8 cellular contexts compared by ENCODE assay signal in genomic region chrX:48474127-48474526, GRCh38. TPM values are rescaled to one million over a fixed set of nuclear protein-coding genes. Genes with fewer than 3 reads are reported as not detected.
DNase-seq lines count a peak whose midpoint lies in the region; ATAC-seq, FAIRE-seq and TF ChIP-seq lines count a peak whose summit lies in the region.
"Had no signal": no experiment of that assay in that cellular context is flagged by ENCODE, and none has a peak within 500 bp of the region (broad histone marks: within the 10 kb centered on the region; RNA-seq: fewer than 3 reads in every experiment).

No MANE protein-coding gene starts in this region.

- no peak for TF ChIP-seq POLR2A in H1 (IDR thresholded peaks at IDR 0.05; ENCODE audit: control extremely low read depth in 1 of 2, low read depth in 2 of 2, low read length in 2 of 2)

- peak overlapping the region in 6 of 11 experiments; percentile 35 to 87 (median 43); a peak in 7 of 22 replicates for H3K9ac ChIP-seq in BLaER1 treated with 17β-estradiol and CSF1 and Interleukin-3, amounts not matched to agents 10 nM and 100 nM
- H3K9ac ChIP-seq in H1 (replicated peaks in 1 of 4; ENCODE audit: extremely low read depth in 1 of 4, low read depth in 3 of 4, low read length in 3 of 4) = no peak overlapping the region

- peaks cover 0 to 24% of the 10 kb centered on the region in 2 experiments; a peak in 2 of 4 replicates for H3K79me2 ChIP-seq in H1 (ENCODE audit: control insufficient read depth in 1 of 2, insufficient read depth in 2 of 2, low read length in 2 of 2)

- H4K20me1 ChIP-seq in BLaER1 treated with 17β-estradiol and CSF1 and Interleukin-3, amounts not matched to agents 10 nM and 100 nM = peaks cover 0 to 22% (median 17%) of the 10 kb centered on the region in 11 experiments; a peak in 14 of 22 replicates
- peaks cover 0 to 7% of the 10 kb centered on the region in 2 experiments for H4K20me1 ChIP-seq in H1 (replicated peaks in 1 of 2; ENCODE audit: control insufficient read depth in 1 of 2, insufficient read depth in 2 of 2, low read length in 2 of 2)

- peak overlapping the region; percentile 53; the same call in 1 of the 2 replicates for H2AFZ ChIP-seq in H1 (ENCODE audit: low read length)

- H2BK20ac ChIP-seq in H1 (ENCODE audit: low read length) = no peak overlapping the region

- no peak overlapping the region for H3K4me3 Mint-ChIP-seq in natural killer cell treated with Interleukin-12 subunit alpha and Interleukin-12 subunit beta and Interleukin-15 and Interleukin-18, amount 100 ng/mL, for 72 hours
- no peak overlapping the region for H3K4me3 Mint-ChIP-seq in stimulated activated effector memory CD8-positive, alpha-beta T cell treated with anti-CD3 and anti-CD28 coated beads, Interleukin-12 subunit alpha, Interleukin-12 subunit beta, amount 100 ng/mL, for 72 hours

- WGBS in H1 (ENCODE audit: extremely low coverage in 1 of 2, insufficient coverage in 1 of 2, insufficient read length in 1 of 2, insufficient replicate concordance in 2 of 2, low coverage in 1 of 2, low lambda C conversion rate in 2 of 2, missing lambda C conversion rate in 1 of 2), 2 experiments = 64% methylated on average over 7 of the region's 10 CpGs; no CpG with 5 or more reads in 1 of the 2 experiments

- peak in 1 of 3 experiments; percentile 42; a peak in 2 of 4 replicates for TF ChIP-seq CTCF in H1 (IDR thresholded peaks at IDR 0.05; ENCODE audit: control extremely low read depth in 1 of 3, insufficient read depth in 1 of 3, low read depth in 1 of 3, low read length in 3 of 3)

- peaks cover 3% of the 10 kb centered on the region; the same call in 1 of the 2 replicates for H3K23me2 ChIP-seq in H1 (ENCODE audit: low read depth, low read length)

- H2BK120ac ChIP-seq in H1 (replicated peaks; ENCODE audit: low read depth, low read length) = no peak overlapping the region

- no peak overlapping the region for H2AK5ac ChIP-seq in H1 (ENCODE audit: low read depth, low read length)

- no peak overlapping the region for H4K91ac ChIP-seq in H1 (replicated peaks; ENCODE audit: insufficient read length, low read length)

- peaks cover 28 to 43% (median 36%) of the 10 kb centered on the region in 10 experiments for H3K4me1 ChIP-seq in BLaER1 treated with 17β-estradiol and CSF1 and Interleukin-3, amounts not matched to agents 10 nM and 100 nM
- H3K4me1 ChIP-seq in H1 (replicated peaks in 1 of 4; ENCODE audit: control insufficient read depth in 3 of 4, insufficient read depth in 4 of 4, low read length in 3 of 4) = peaks cover 5 to 15% (median 11%) of the 10 kb centered on the region in 4 experiments

- H3K4ac ChIP-seq in H1 (replicated peaks; ENCODE audit: insufficient read length, low read depth, low read length) = peak overlapping the region; percentile 3

- no peaks in the 10 kb centered on the region; a peak in 1 of 22 replicates for H3K9me3 ChIP-seq in BLaER1 treated with 17β-estradiol and CSF1 and Interleukin-3, amounts not matched to agents 10 nM and 100 nM (replicated peaks in 1 of 11)
- no peaks in the 10 kb centered on the region for H3K9me3 ChIP-seq in H1 (ENCODE audit: insufficient read depth in 2 of 2, low read depth in 1 of 2, low read length in 1 of 2)

- no peak for ATAC-seq in natural killer cell treated with Interleukin-12 subunit alpha and Interleukin-12 subunit beta and Interleukin-15 and Interleukin-18, amount 100 ng/mL, for 72 hours
- ATAC-seq in stimulated activated effector memory CD8-positive, alpha-beta T cell treated with anti-CD3 and anti-CD28 coated beads, Interleukin-12 subunit alpha, Interleukin-12 subunit beta, amount 100 ng/mL, for 72 hours = no peak
- ATAC-seq: stimulated activated memory B cell treated with anti-CD40 and anti-IgM and Interleukin-4, amounts not matched to agents 10 μg/mL and 1 μg/mL and 100 μg/mL, for 72 hours had no signal

- H3K27me3 ChIP-seq in BLaER1 treated with 17β-estradiol and CSF1 and Interleukin-3, amounts not matched to agents 10 nM and 100 nM = peaks cover 8 to 69% (median 40%) of the 10 kb centered on the region in 11 experiments; a peak in 19 of 22 replicates
- H3K27me3 ChIP-seq in H1 (replicated peaks in 1 of 4; ENCODE audit: control insufficient read depth in 3 of 4, extremely low read depth in 1 of 4, insufficient read depth in 3 of 4, low read length in 3 of 4) = no peaks in the 10 kb centered on the region

- TF ChIP-seq EP300 in H1 (IDR thresholded peaks at IDR 0.05; ENCODE audit: borderline replicate concordance in 1 of 2, low read depth in 2 of 2, low read length in 2 of 2) = no peak

- H3K27me3 Mint-ChIP-seq in natural killer cell treated with Interleukin-12 subunit alpha and Interleukin-12 subunit beta and Interleukin-15 and Interleukin-18, amount 100 ng/mL, for 72 hours = peaks cover 0 to 6% of the 10 kb centered on the region in 2 donors
- H3K27me3 Mint-ChIP-seq: naive B cell; stimulated activated memory B cell treated with anti-CD40 and anti-IgM and Interleukin-4, amounts not matched to agents 10 μg/mL and 1 μg/mL and 100 μg/mL, for 72 hours had no signal

- no peak overlapping the region for H4K8ac ChIP-seq in H1 (ENCODE audit: extremely low read depth, insufficient read depth, low read length)

- no peak overlapping the region for H3K23ac ChIP-seq in H1 (ENCODE audit: insufficient read length)

- H3K27ac Mint-ChIP-seq in natural killer cell treated with Interleukin-12 subunit alpha and Interleukin-12 subunit beta and Interleukin-15 and Interleukin-18, amount 100 ng/mL, for 72 hours = no peak overlapping the region
- no peak overlapping the region for H3K27ac Mint-ChIP-seq in stimulated activated effector memory CD8-positive, alpha-beta T cell treated with anti-CD3 and anti-CD28 coated beads, Interleukin-12 subunit alpha, Interleukin-12 subunit beta, amount 100 ng/mL, for 72 hours

- H2BK12ac ChIP-seq in H1 (ENCODE audit: low read depth, low read length) = peak overlapping the region; percentile 63; the same call in 1 of the 2 replicates

- peak overlapping the region; percentile 6 to 77 (median 61); a peak in 17 of 22 replicates for H3K4me2 ChIP-seq in BLaER1 treated with 17β-estradiol and CSF1 and Interleukin-3, amounts not matched to agents 10 nM and 100 nM
- peak overlapping the region; percentile 6 to 54; a peak in 3 of 4 replicates for H3K4me2 ChIP-seq in H1 (ENCODE audit: insufficient read depth in 1 of 2, low read depth in 2 of 2, low read length in 2 of 2)

- no peak overlapping the region for H3K18ac ChIP-seq in H1 (ENCODE audit: extremely low read depth, low read length)

- H4K5ac ChIP-seq in H1 (ENCODE audit: insufficient read length, low read depth, low read length) = no peak overlapping the region

- H3K9me3 Mint-ChIP-seq in natural killer cell treated with Interleukin-12 subunit alpha and Interleukin-12 subunit beta and Interleukin-15 and Interleukin-18, amount 100 ng/mL, for 72 hours = no peaks in the 10 kb centered on the region
- H3K9me3 Mint-ChIP-seq in stimulated activated effector memory CD8-positive, alpha-beta T cell treated with anti-CD3 and anti-CD28 coated beads, Interleukin-12 subunit alpha, Interleukin-12 subunit beta, amount 100 ng/mL, for 72 hours = no peaks in the 10 kb centered on the region
- H3K9me3 Mint-ChIP-seq: stimulated activated memory B cell treated with anti-CD40 and anti-IgM and Interleukin-4, amounts not matched to agents 10 μg/mL and 1 μg/mL and 100 μg/mL, for 72 hours had no signal

- CTCF ChIA-PET in H1 (lab: Charles Lee; ENCODE audit: partially characterized antibody) = interaction anchor here (1.1 to 2.0 kb wide), 2 partner anchors 20 to 389 kb away, joined by 4 to 9 read pairs; no protein-coding TSS in a partner anchor

- H3K4me3 ChIP-seq in BLaER1 treated with 17β-estradiol and CSF1 and Interleukin-3, amounts not matched to agents 10 nM and 100 nM = no peak overlapping the region
- H3K4me3 ChIP-seq in H1 (ENCODE audit: extremely low read depth in 1 of 4, insufficient read depth in 2 of 4, low read depth in 3 of 4, low read length in 4 of 4) = peak overlapping the region in 1 of 4 experiments; percentile 37; a peak in 1 of 8 replicates

- peaks cover 10% of the 10 kb centered on the region for H3K36me3 Mint-ChIP-seq in natural killer cell treated with Interleukin-12 subunit alpha and Interleukin-12 subunit beta and Interleukin-15 and Interleukin-18, amount 100 ng/mL, for 72 hours
- H3K36me3 Mint-ChIP-seq in stimulated activated effector memory CD8-positive, alpha-beta T cell treated with anti-CD3 and anti-CD28 coated beads, Interleukin-12 subunit alpha, Interleukin-12 subunit beta, amount 100 ng/mL, for 72 hours = peaks cover 35% of the 10 kb centered on the region
- H3K36me3 Mint-ChIP-seq: naive B cell had no signal

- peak; percentile 73 for DNase-seq in HuH-7 (ENCODE audit: low spot score)
- DNase-seq in H1 (ENCODE audit: low read depth in 1 of 2, low spot score in 2 of 2) = no peak
- no peak for DNase-seq in natural killer cell treated with Interleukin-12 subunit alpha and Interleukin-12 subunit beta and Interleukin-15 and Interleukin-18, amount 100 ng/mL, for 72 hours (ENCODE audit: low spot score)
- no peak for DNase-seq in substantia nigra (lab: John Stamatoyannopoulos, UW)
- no peak for DNase-seq in stimulated activated effector memory CD8-positive, alpha-beta T cell treated with anti-CD3 and anti-CD28 coated beads, Interleukin-12 subunit alpha, Interleukin-12 subunit beta, amount 100 ng/mL, for 72 hours (ENCODE audit: low spot score in 2 of 2)
- DNase-seq: naive B cell had no signal

- H2BK5ac ChIP-seq in H1 (ENCODE audit: low read depth, low read length) = peak overlapping the region; percentile 44; the same call in 1 of the 2 replicates

- no peak overlapping the region for H3K56ac ChIP-seq in H1 (replicated peaks; ENCODE audit: insufficient read length, low read depth, low read length)

- no peaks in the 10 kb centered on the region for H3K79me1 ChIP-seq in H1 (ENCODE audit: low read depth, low read length)

- no peak overlapping the region for H2BK15ac ChIP-seq in H1 (ENCODE audit: low read length)

- peaks cover 29 to 37% of the 10 kb centered on the region in 2 donors for H3K4me1 Mint-ChIP-seq in natural killer cell treated with Interleukin-12 subunit alpha and Interleukin-12 subunit beta and Interleukin-15 and Interleukin-18, amount 100 ng/mL, for 72 hours (ENCODE audit: low read depth in 2 of 2)
- peaks cover 42% of the 10 kb centered on the region for H3K4me1 Mint-ChIP-seq in stimulated activated effector memory CD8-positive, alpha-beta T cell treated with anti-CD3 and anti-CD28 coated beads, Interleukin-12 subunit alpha, Interleukin-12 subunit beta, amount 100 ng/mL, for 72 hours

- peaks cover 0 to 15% (median 8%) of the 10 kb centered on the region in 11 experiments; a peak in 12 of 22 replicates for H3K36me3 ChIP-seq in BLaER1 treated with 17β-estradiol and CSF1 and Interleukin-3, amounts not matched to agents 10 nM and 100 nM
- H3K36me3 ChIP-seq in H1 (ENCODE audit: control insufficient read depth in 2 of 4, insufficient read depth in 4 of 4, low read length in 3 of 4) = peaks cover 0 to 5% (median 0%) of the 10 kb centered on the region in 4 experiments; a peak in 2 of 8 replicates

- FAIRE-seq in H1 (lab: Jason Lieb, UNC) = peak; percentile 78

- TF ChIP-seq RAD21 in H1 (IDR thresholded peaks at IDR 0.05 in 1 of 2, conservative IDR thresholded peaks at IDR 0.05 in 1 of 2; ENCODE audit: low read depth in 2 of 2, low read length in 2 of 2) = peak in 1 of 2 experiments; percentile 34; a peak in 1 of 4 replicates

- H3K14ac ChIP-seq in H1 (ENCODE audit: insufficient read length) = no peak overlapping the region

- H3K27ac ChIP-seq in BLaER1 treated with 17β-estradiol and CSF1 and Interleukin-3, amounts not matched to agents 10 nM and 100 nM = peak overlapping the region in 8 of 11 experiments; percentile 16 to 84 (median 73); a peak in 12 of 22 replicates
- H3K27ac ChIP-seq in H1 (ENCODE audit: low read depth, low read length) = no peak overlapping the region
- no peak overlapping the region for H3K27ac ChIP-seq in substantia nigra (ENCODE audit: low read depth, low read length, poor library complexity, severe bottlenecking)

- POLR2A ChIA-PET in H1 (lab: Charles Lee; ENCODE audit: partially characterized antibody) = interaction anchor here (0.6 to 1.8 kb wide), 3 partner anchors 11 to 297 kb away, joined by 3 to 4 read pairs (median 3); no protein-coding TSS in a partner anchor

RNA-seq across cellular contexts. Expression of gene FTSJ1, which starts 1.9 kb away (rescaled TPM):
- total RNA-seq in H1 (2021; fragmentation: NEBNext Ultra II Directional; extraction: Animal tissue kit (Norgen Biotek cat#: 25700)) = 55.4 and 62.4 TPM in 2 replicates
- 80.4 and 104 TPM in 2 replicates for polyA plus RNA-seq in H1 (2011; rRNA removed)
- 58.6 TPM for polyA plus RNA-seq in H1 (2011; cell fraction: cytosol; rRNA removed)
- polyA plus RNA-seq in H1 (2011; cell fraction: nucleus; rRNA removed) = 99.3 TPM
- polyA plus RNA-seq in H1 (2012, experiment 1 of 2) = 52.7 to 58.3 TPM (median 58.2 TPM) in 4 replicates
- 69.8 TPM for polyA plus RNA-seq in H1 (2012, experiment 2 of 2)
- 48.6 TPM for polyA plus RNA-seq in H1 (2013, experiment 1 of 2)
- 47.0 TPM for polyA plus RNA-seq in H1 (2013, experiment 2 of 2)
- polyA minus RNA-seq in H1 (2011; rRNA and poly(A)+ RNA removed) = 34.5 and 35.1 TPM in 2 replicates
- polyA minus RNA-seq in H1 (2011; cell fraction: cytosol; rRNA and poly(A)+ RNA removed) = 19.8 TPM
- polyA minus RNA-seq in H1 (2011; cell fraction: nucleus; rRNA and poly(A)+ RNA removed) = 22.7 TPM
- 100 to 1,000 TPM in 1 of 2 donors, 10 to 100 TPM in 1; 83.8 to 120 TPM for total RNA-seq in natural killer cell treated with Interleukin-12 subunit alpha and Interleukin-12 subunit beta and Interleukin-15 and Interleukin-18, amount 100 ng/mL, for 72 hours

RNA-seq across cellular contexts. Expression of gene SLC38A5, which starts 4.1 kb away (rescaled TPM):
- 70.9 and 73.8 TPM in 2 replicates for total RNA-seq in H1 (2021; fragmentation: NEBNext Ultra II Directional; extraction: Animal tissue kit (Norgen Biotek cat#: 25700))
- 106 and 135 TPM in 2 replicates for polyA plus RNA-seq in H1 (2011; rRNA removed)
- 77.9 TPM for polyA plus RNA-seq in H1 (2011; cell fraction: cytosol; rRNA removed)
- polyA plus RNA-seq in H1 (2011; cell fraction: nucleus; rRNA removed) = 182 TPM
- polyA plus RNA-seq in H1 (2012, experiment 1 of 2) = 47.8 to 60.9 TPM (median 58.4 TPM) in 4 replicates
- polyA plus RNA-seq in H1 (2012, experiment 2 of 2) = 71.6 TPM
- 104 TPM for polyA plus RNA-seq in H1 (2013, experiment 1 of 2)
- polyA plus RNA-seq in H1 (2013, experiment 2 of 2) = 101 TPM
- 97.2 and 107 TPM in 2 replicates for polyA minus RNA-seq in H1 (2011; rRNA and poly(A)+ RNA removed)
- polyA minus RNA-seq in H1 (2011; cell fraction: cytosol; rRNA and poly(A)+ RNA removed) = 52.2 TPM
- 23.9 TPM for polyA minus RNA-seq in H1 (2011; cell fraction: nucleus; rRNA and poly(A)+ RNA removed)
- total RNA-seq in natural killer cell treated with Interleukin-12 subunit alpha and Interleukin-12 subunit beta and Interleukin-15 and Interleukin-18, amount 100 ng/mL, for 72 hours = 100 to 1,000 TPM in 1 of 2 donors, 10 to 100 TPM in 1; 70.7 to 156 TPM

RNA-seq across cellular contexts. Expression of gene PORCN, which starts 34.7 kb away (rescaled TPM):
- 14.0 and 14.6 TPM in 2 replicates for total RNA-seq in H1 (2021; fragmentation: NEBNext Ultra II Directional; extraction: Animal tissue kit (Norgen Biotek cat#: 25700))
- polyA plus RNA-seq in H1 (2011; rRNA removed) = 34.1 and 47.0 TPM in 2 replicates
- polyA plus RNA-seq in H1 (2011; cell fraction: cytosol; rRNA removed) = 28.5 TPM
- 53.4 TPM for polyA plus RNA-seq in H1 (2011; cell fraction: nucleus; rRNA removed)
- polyA plus RNA-seq in H1 (2012, experiment 1 of 2) = 13.3 to 20.3 TPM (median 19.6 TPM) in 4 replicates
- 19.4 TPM for polyA plus RNA-seq in H1 (2012, experiment 2 of 2)
- 19.4 TPM for polyA plus RNA-seq in H1 (2013, experiment 1 of 2)
- 19.4 TPM for polyA plus RNA-seq in H1 (2013, experiment 2 of 2)
- polyA minus RNA-seq in H1 (2011; rRNA and poly(A)+ RNA removed) = 21.6 and 31.2 TPM in 2 replicates
- 18.1 TPM for polyA minus RNA-seq in H1 (2011; cell fraction: cytosol; rRNA and poly(A)+ RNA removed)
- polyA minus RNA-seq in H1 (2011; cell fraction: nucleus; rRNA and poly(A)+ RNA removed) = 15.4 TPM
- total RNA-seq in natural killer cell treated with Interleukin-12 subunit alpha and Interleukin-12 subunit beta and Interleukin-15 and Interleukin-18, amount 100 ng/mL, for 72 hours = 10 to 100 TPM; 25.9 to 31.0 TPM

RNA-seq across cellular contexts. Expression of gene EBP, which starts 47.5 kb away (rescaled TPM):
- total RNA-seq in H1 (2021; fragmentation: NEBNext Ultra II Directional; extraction: Animal tissue kit (Norgen Biotek cat#: 25700)) = 143 and 145 TPM in 2 replicates
- 286 and 288 TPM in 2 replicates for polyA plus RNA-seq in H1 (2011; rRNA removed)
- 201 TPM for polyA plus RNA-seq in H1 (2011; cell fraction: cytosol; rRNA removed)
- polyA plus RNA-seq in H1 (2011; cell fraction: nucleus; rRNA removed) = 280 TPM
- 113 to 201 TPM (median 196 TPM) in 4 replicates for polyA plus RNA-seq in H1 (2012, experiment 1 of 2)
- polyA plus RNA-seq in H1 (2012, experiment 2 of 2) = 239 TPM
- 197 TPM for polyA plus RNA-seq in H1 (2013, experiment 1 of 2)
- 213 TPM for polyA plus RNA-seq in H1 (2013, experiment 2 of 2)
- polyA minus RNA-seq in H1 (2011; rRNA and poly(A)+ RNA removed) = 234 and 273 TPM in 2 replicates
- 97.8 TPM for polyA minus RNA-seq in H1 (2011; cell fraction: cytosol; rRNA and poly(A)+ RNA removed)
- polyA minus RNA-seq in H1 (2011; cell fraction: nucleus; rRNA and poly(A)+ RNA removed) = 59.6 TPM
- 100 to 1,000 TPM; 380 to 399 TPM for total RNA-seq in natural killer cell treated with Interleukin-12 subunit alpha and Interleukin-12 subunit beta and Interleukin-15 and Interleukin-18, amount 100 ng/mL, for 72 hours

Comparison
In these comparisons a context has a peak if more than half of its experiments do, and no peak if none do; other contexts are left out.
1. H3K27ac ChIP-seq: peak in BLaER1 treated with 17β-estradiol and CSF1 and Interleukin-3, amounts not matched to agents 10 nM and 100 nM (8 of 11); none in H1 (single experiment) and substantia nigra (single experiment).
2. H3K9ac ChIP-seq: peak in BLaER1 treated with 17β-estradiol and CSF1 and Interleukin-3, amounts not matched to agents 10 nM and 100 nM (6 of 11); none in H1 (0 of 4).